13 cellular contexts compared by ENCODE assay signal in genomic region chr5:77101298-77101697, GRCh38. TPM values are rescaled to one million over a fixed set of nuclear protein-coding genes. Genes with fewer than 3 reads are reported as not detected.
DNase-seq lines count a peak whose midpoint lies in the region; ATAC-seq, FAIRE-seq and TF ChIP-seq lines count a peak whose summit lies in the region.
"Had no signal": no experiment of that assay in that cellular context is flagged by ENCODE, and none has a peak within 500 bp of the region (broad histone marks: within the 10 kb centered on the region; RNA-seq: fewer than 3 reads in every experiment).

No MANE protein-coding gene starts in this region.

- peaks cover 4% of the 10 kb centered on the region; the same call in 1 of the 2 replicates for H3K9me3 Mint-ChIP-seq in WTC11
- H3K9me3 Mint-ChIP-seq: activated naive CD4-positive, alpha-beta T cell treated with anti-CD3 and anti-CD28 coated beads, Interleukin-2, amount 10 ng/mL, durations not matched to agents 7 days and 5 days had no signal

- H3K4me3 ChIP-seq in AG04450 (ENCODE audit: low read depth, low read length) (no peak overlapping the region), HepG2 (replicated peaks in 1 of 3; ENCODE audit: insufficient read depth in 1 of 3, low read depth in 2 of 3, low read length in 3 of 3) (no peak overlapping the region)
- H3K4me3 ChIP-seq: BLaER1, esophagus squamous epithelium had no signal

- no TSS peak for BruUV-seq in HepG2 (replicated peaks; lab: Mats Ljungman, UMichigan)

- TF ChIP-seq EP300 in HepG2 (IDR thresholded peaks at IDR 0.05; ENCODE audit: low read depth in 2 of 2, low read length in 2 of 2) (no peak), HepG2 (CRISPR knock-in tag; IDR thresholded peaks at IDR 0.05; ENCODE audit: borderline replicate concordance) (no peak)

- intact Hi-C loops in HepG2 (cut with micrococcal nuclease; ENCODE audit: unreplicated experiment), result no loop called here

- in situ Hi-C loops in HepG2 (cut with HindIII; ENCODE audit: extremely low pct_ligation_motif_present, low pct_unique_long_range_greater_than_20kb), result no loop called here

- no peak overlapping the region for H3K27ac Mint-ChIP-seq in WTC11
- H3K27ac Mint-ChIP-seq: activated naive CD4-positive, alpha-beta T cell treated with anti-CD3 and anti-CD28 coated beads, Interleukin-2, amount 10 ng/mL, durations not matched to agents 7 days and 5 days had no signal

- peak; percentile 6 for DNase-seq in AG04450 (ENCODE audit: low read depth, low spot score)
- DNase-seq in HCEC 1CT, result peak; percentile 55
- peak; percentile 40 for DNase-seq in astrocyte of the hippocampus (ENCODE audit: low read depth, low spot score)
- peak; percentile 57 for DNase-seq in iris pigment epithelial cell (ENCODE audit: low read depth)
- DNase-seq in WTC11 (ENCODE audit: low spot score), result no peak
- no peak for DNase-seq in stimulated activated naive CD4-positive, alpha-beta T cell treated with Interleukin-2 at 50 U/mL for 16 hours (lab: John Stamatoyannopoulos, UW)
- no peak for DNase-seq in HepG2 (ENCODE audit: low spot score)
- DNase-seq: activated naive CD4-positive, alpha-beta T cell treated with anti-CD3 and anti-CD28 coated beads, Interleukin-2, amount 10 ng/mL, durations not matched to agents 7 days and 5 days; esophagus squamous epithelium; NCI-H524; T-helper 9 cell had no signal

- POLR2A ChIA-PET in AG04450 (lab: Yijun Ruan, JAX) (no interaction called here), WTC11 (lab: Charles Lee) (no interaction called here), HepG2 (lab: Yijun Ruan, JAX) (interaction anchor here (1.0 kb wide), 1 partner anchor 15 kb away, joined by 5 read pairs; the partner anchor contains the start of gene ZBED3)

- TF ChIP-seq RAD21 in HepG2 (CRISPR knock-in tag; IDR thresholded peaks at IDR 0.05), result no peak

- H3K9me3 ChIP-seq in AG04450 (ENCODE audit: control insufficient read depth, insufficient read depth, low read length), result no peaks in the 10 kb centered on the region
- H3K9me3 ChIP-seq in HepG2 (ENCODE audit: low read length), result no peaks in the 10 kb centered on the region
- H3K9me3 ChIP-seq: BLaER1, esophagus squamous epithelium had no signal

- H2AFZ ChIP-seq in HepG2 (ENCODE audit: low read length), result no peak overlapping the region

- H3K27me3 ChIP-seq in AG04450 (ENCODE audit: control insufficient read depth, insufficient read depth, low read length) (no peaks in the 10 kb centered on the region), HepG2 (ENCODE audit: control insufficient read depth in 1 of 2, insufficient read depth in 2 of 2, low read length in 2 of 2) (no peaks in the 10 kb centered on the region)
- H3K27me3 ChIP-seq: BLaER1, esophagus squamous epithelium had no signal

- CTCF ChIA-PET in AG04450 (lab: Charles Lee) (interaction anchor here (0.8 to 1.3 kb wide), 4 partner anchors 25 to 391 kb away, joined by 3 to 5 read pairs (median 3); partner anchors contain the start of gene WDR41), WTC11 (lab: Charles Lee) (no interaction called here), HepG2 (lab: Yijun Ruan, JAX; ENCODE audit: low intra/inter-chr PET ratio, low total read pairs) (no interaction called here)

- no peak for ATAC-seq in WTC11
- no peak for ATAC-seq in HepG2
- no peak for ATAC-seq in GM19397 (IDR thresholded peaks at IDR 0.05; ENCODE audit: unreplicated experiment)

- TF ChIP-seq CTCF in AG04450 (IDR thresholded peaks at IDR 0.05; ENCODE audit: low read depth, low read length) (no peak), WTC11 (IDR thresholded peaks at IDR 0.05) (no peak), HepG2 (CRISPR knock-in tag; IDR thresholded peaks at IDR 0.05) (no peak)

- no peak overlapping the region for H3K4me3 Mint-ChIP-seq in WTC11
- H3K4me3 Mint-ChIP-seq: activated naive CD4-positive, alpha-beta T cell treated with anti-CD3 and anti-CD28 coated beads, Interleukin-2, amount 10 ng/mL, durations not matched to agents 7 days and 5 days had no signal

- no peaks in the 10 kb centered on the region for H4K20me1 ChIP-seq in HepG2 (ENCODE audit: insufficient read depth, low read length)
- H4K20me1 ChIP-seq: BLaER1 had no signal

- no peak overlapping the region for H3K27ac ChIP-seq in AG04450 (ENCODE audit: low read depth, low read length)
- H3K27ac ChIP-seq in HepG2 (ENCODE audit: extremely low read length, insufficient read depth, low read length), result no peak overlapping the region
- H3K27ac ChIP-seq: BLaER1, esophagus squamous epithelium had no signal

- H3K27me3 Mint-ChIP-seq in WTC11 (ENCODE audit: low read depth), result no peaks in the 10 kb centered on the region

- H3K79me2 ChIP-seq in HepG2 (ENCODE audit: insufficient read depth, low read length), result no peaks in the 10 kb centered on the region

- H3K9ac ChIP-seq in HepG2 (ENCODE audit: insufficient read depth, low read depth, low read length), result no peak overlapping the region
- H3K9ac ChIP-seq: BLaER1 had no signal

- peaks cover 5% of the 10 kb centered on the region for H3K36me3 Mint-ChIP-seq in WTC11
- H3K36me3 Mint-ChIP-seq: activated naive CD4-positive, alpha-beta T cell treated with anti-CD3 and anti-CD28 coated beads, Interleukin-2, amount 10 ng/mL, durations not matched to agents 7 days and 5 days had no signal

- H3K4me2 ChIP-seq in HepG2 (ENCODE audit: low read depth, low read length), result no peak overlapping the region
- H3K4me2 ChIP-seq: BLaER1 had no signal

- H3K36me3 ChIP-seq in HepG2 (replicated peaks in 1 of 2; ENCODE audit: control insufficient read depth in 1 of 2, insufficient read depth in 2 of 2, low read length in 2 of 2), result no peaks in the 10 kb centered on the region; a peak in 1 of 5 replicates
- H3K36me3 ChIP-seq: esophagus squamous epithelium had no signal

- no peaks in the 10 kb centered on the region for H3K4me1 ChIP-seq in HepG2 (ENCODE audit: insufficient read depth, low read length)
- H3K4me1 ChIP-seq: BLaER1 had no signal

- 91% methylated on average over 4 of the region's 4 CpGs for WGBS in HepG2 (ENCODE audit: low lambda C conversion rate)

- TF ChIP-seq POLR2A in HepG2 (IDR thresholded peaks at IDR 0.05; ENCODE audit: insufficient read depth in 1 of 2, low read depth in 2 of 2, low read length in 2 of 2), result no peak

- no peaks in the 10 kb centered on the region for H3K4me1 Mint-ChIP-seq in WTC11
- H3K4me1 Mint-ChIP-seq: activated naive CD4-positive, alpha-beta T cell treated with anti-CD3 and anti-CD28 coated beads, Interleukin-2, amount 10 ng/mL, durations not matched to agents 7 days and 5 days had no signal

- FAIRE-seq in HepG2 (lab: Jason Lieb, UNC), result no peak

TF ChIP-seq in WTC11, 78 proteins besides CTCF, POLR2A, EP300 and RAD21 (continues in another document):
- no peak for TF ChIP-seq RORB (CRISPR knock-in tag; IDR thresholded peaks at IDR 0.05)
- TF ChIP-seq, protein P1, sequence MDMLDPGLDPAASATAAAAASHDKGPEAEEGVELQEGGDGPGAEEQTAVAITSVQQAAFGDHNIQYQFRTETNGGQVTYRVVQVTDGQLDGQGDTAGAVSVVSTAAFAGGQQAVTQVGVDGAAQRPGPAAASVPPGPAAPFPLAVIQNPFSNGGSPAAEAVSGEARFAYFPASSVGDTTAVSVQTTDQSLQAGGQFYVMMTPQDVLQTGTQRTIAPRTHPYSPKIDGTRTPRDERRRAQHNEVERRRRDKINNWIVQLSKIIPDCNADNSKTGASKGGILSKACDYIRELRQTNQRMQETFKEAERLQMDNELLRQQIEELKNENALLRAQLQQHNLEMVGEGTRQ (CRISPR knock-in tag; IDR thresholded peaks at IDR 0.05), result no peak

TF ChIP-seq in HepG2, 621 proteins besides CTCF, POLR2A, EP300 and RAD21 (continues in another document):
- TF ChIP-seq BRF2 (CRISPR knock-in tag; IDR thresholded peaks at IDR 0.05) (no peak), ATF7-NPFF (CRISPR knock-in tag; IDR thresholded peaks at IDR 0.05; ENCODE audit: low read depth) (no peak)

RNA-seq across cellular contexts. Expression of gene ZBED3, which starts 14.2 kb away (rescaled TPM):
- polyA plus RNA-seq in AG04450 (2011; rRNA removed), result 7.3 TPM in 2 replicates
- polyA minus RNA-seq in AG04450 (2011; rRNA and poly(A)+ RNA removed), result 3.9 TPM in 2 replicates
- total RNA-seq in WTC11 (2021), result 3.6 to 7.0 TPM (median 5.7 TPM) in 3 replicates
- total RNA-seq in HepG2 (2016; rRNA removed; fragmentation: Illumina TruSeq; extraction: Trizol), result 2.3 and 3.1 TPM in 2 replicates
- total RNA-seq in HepG2 (2016; cell fraction: cytosol; rRNA removed; fragmentation: Illumina TruSeq; extraction: Trizol; ENCODE audit: low read depth), result 0.20 and 0.53 TPM in 2 replicates
- total RNA-seq in HepG2 (2016; cell fraction: insoluble cytoplasmic fraction; rRNA removed; fragmentation: Illumina TruSeq; extraction: Trizol), result 2.0 and 2.4 TPM in 2 replicates
- total RNA-seq in HepG2 (2016; cell fraction: membrane; rRNA removed; fragmentation: Illumina TruSeq; extraction: Trizol), result 1.4 and 1.5 TPM in 2 replicates
- total RNA-seq in HepG2 (2016; cell fraction: nucleus; rRNA removed; fragmentation: Illumina TruSeq; extraction: Trizol), result 5.1 and 6.3 TPM in 2 replicates
- polyA plus RNA-seq in HepG2 (2011; rRNA removed), result 7.6 and 8.1 TPM in 2 replicates
- polyA plus RNA-seq in HepG2 (2011; cell fraction: cytosol; rRNA removed), result 4.7 and 6.2 TPM in 2 replicates
- 4.6 and 6.0 TPM in 2 replicates for polyA plus RNA-seq in HepG2 (2011; cell fraction: nucleus; rRNA removed)
- 3.8 and 5.2 TPM in 2 replicates for polyA plus RNA-seq in HepG2 (2012)
- polyA plus RNA-seq in HepG2 (2016; cell fraction: cytosol; fragmentation: Illumina TruSeq; extraction: Trizol; ENCODE audit: low read depth), result 1.1 and 1.8 TPM in 2 replicates
- polyA plus RNA-seq in HepG2 (2016; cell fraction: insoluble cytoplasmic fraction; fragmentation: Illumina TruSeq; extraction: Trizol; ENCODE audit: low read depth), result 11.7 and 16.1 TPM in 2 replicates
- polyA plus RNA-seq in HepG2 (2016; cell fraction: membrane; fragmentation: Illumina TruSeq; extraction: Trizol; ENCODE audit: low read depth), result 4.1 and 4.6 TPM in 2 replicates
- polyA plus RNA-seq in HepG2 (2016; cell fraction: nucleus; fragmentation: Illumina TruSeq; extraction: Trizol; ENCODE audit: insufficient read depth, low read depth), result 16.2 and 16.8 TPM in 2 replicates
- polyA minus RNA-seq in HepG2 (2011; rRNA and poly(A)+ RNA removed; ENCODE audit: low replicate concordance), result 8.2 and 20.9 TPM in 2 replicates
- 2.1 and 2.5 TPM in 2 replicates for polyA minus RNA-seq in HepG2 (2011; cell fraction: cytosol; rRNA and poly(A)+ RNA removed)
- 6.3 and 6.8 TPM in 2 replicates for polyA minus RNA-seq in HepG2 (2011; cell fraction: nucleus; rRNA and poly(A)+ RNA removed)

Comparison
In these comparisons a context has a peak if more than half of its experiments do, and no peak if none do; other contexts are left out.
1. DNase-seq: peak in AG04450 (single experiment), HCEC 1CT (single experiment), astrocyte of the hippocampus (single experiment) and iris pigment epithelial cell (single experiment); none in WTC11 (single experiment), stimulated activated naive CD4-positive, alpha-beta T cell treated with Interleukin-2 at 50 U/mL for 16 hours (single experiment) and HepG2 (single experiment).